Comparison of ENCODE assay signal across 1 cellular context in genomic region chr1:70990460-70991253, GRCh38.
TF ChIP-seq lines count a peak whose summit lies in the region.

No MANE protein-coding gene starts in this region.

TF ChIP-seq in SK-N-SH, 30 proteins besides CTCF, POLR2A, EP300 and RAD21 (continued from another document):
- TF ChIP-seq PBX3 (IDR thresholded peaks at IDR 0.05) (no peak), ELF1 (IDR thresholded peaks at IDR 0.05) (no peak), RFX5 (IDR thresholded peaks at IDR 0.05; ENCODE audit: low read length) (no peak), FOXM1 (IDR thresholded peaks at IDR 0.05; ENCODE audit: low read depth) (no peak), CHD2 (IDR thresholded peaks at IDR 0.05; ENCODE audit: low read length, partially characterized antibody) (no peak), FOXJ3 (CRISPR knock-in tag; IDR thresholded peaks at IDR 0.05) (no peak)
